Comparison of ENCODE assay signal across 23 cellular contexts in the genomic region with DNA sequence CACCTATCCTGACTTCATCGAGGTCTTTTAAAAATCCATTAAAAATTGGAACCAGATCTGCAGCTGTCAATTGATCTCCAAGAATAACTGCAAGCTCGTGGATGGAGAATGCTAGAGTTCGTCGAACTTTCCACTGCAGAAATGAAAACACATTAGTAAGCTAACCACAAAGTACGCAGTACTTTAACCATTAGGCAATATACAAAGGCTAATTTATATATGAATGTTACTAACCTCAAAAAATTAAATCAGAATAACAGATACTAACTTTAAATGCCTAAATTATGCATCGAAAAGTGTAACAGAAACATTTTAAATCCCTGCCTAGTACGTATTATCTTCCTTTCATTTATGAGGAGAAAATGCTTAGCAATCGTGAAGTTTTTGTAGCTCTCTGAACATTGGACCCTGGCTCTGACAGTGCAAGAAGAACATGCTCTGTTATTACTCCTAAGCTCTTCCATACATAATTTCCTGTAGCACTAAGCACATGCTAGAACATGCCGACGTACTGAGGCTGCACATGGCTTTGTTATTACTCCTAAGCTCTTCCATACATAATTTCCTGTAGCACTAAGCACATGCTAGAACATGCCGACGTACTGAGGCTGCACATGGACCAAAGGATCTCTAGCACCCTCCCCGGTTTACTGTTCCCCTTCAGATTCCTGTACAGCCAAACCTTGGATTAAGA.
"Had no signal": no experiment of that assay in that cellular context is flagged by ENCODE, and none has a peak within 500 bp of the region (broad histone marks: within the 10 kb centered on the region; RNA-seq: fewer than 3 reads in every experiment).

No MANE protein-coding gene starts in this region.

- H3K27me3 Mint-ChIP-seq: activated T-helper 17 cell treated with anti-CD3 and anti-CD28 coated beads, Interleukin-2, amount 50 U/mL, for 72 hours; naive thymus-derived CD8-positive, alpha-beta T cell; T-cell had no signal

- ATAC-seq: activated CD8-positive, alpha-beta T cell treated with anti-CD3 and anti-CD28 coated beads, Interleukin-2, amount 10 ng/mL, durations not matched to agents 7 days and 5 days; activated naive CD4-positive, alpha-beta T cell treated with anti-CD3 and anti-CD28 coated beads, Interleukin-2, amount 50 U/mL, for 72 hours; activated T-helper 17 cell treated with anti-CD3 and anti-CD28 coated beads, Interleukin-2, amount 50 U/mL, for 72 hours; left cardiac atrium; lower lobe of right lung; naive thymus-derived CD8-positive, alpha-beta T cell; T-cell had no signal

- H3K4me1 Mint-ChIP-seq: activated T-helper 17 cell treated with anti-CD3 and anti-CD28 coated beads, Interleukin-2, amount 50 U/mL, for 72 hours; mesothelial cell of epicardium; T-cell had no signal

- H2AFZ ChIP-seq: hepatocyte had no signal

- H3K27me3 ChIP-seq: ascending aorta, hepatocyte, ovary, upper lobe of left lung had no signal

- H3K9me3 ChIP-seq: ascending aorta, lower lobe of right lung, ovary, prostate gland had no signal

- H3K4me2 ChIP-seq: hepatocyte had no signal

- H3K4me3 Mint-ChIP-seq: activated CD8-positive, alpha-beta T cell treated with anti-CD3 and anti-CD28 coated beads, Interleukin-2, amount 10 ng/mL, durations not matched to agents 7 days and 5 days; activated T-helper 17 cell treated with anti-CD3 and anti-CD28 coated beads, Interleukin-2, amount 50 U/mL, for 72 hours; mesothelial cell of epicardium; naive thymus-derived CD8-positive, alpha-beta T cell; T-cell had no signal

- H3K9me3 Mint-ChIP-seq: activated naive CD4-positive, alpha-beta T cell treated with anti-CD3 and anti-CD28 coated beads, Interleukin-2, amount 50 U/mL, for 72 hours; activated T-helper 17 cell treated with anti-CD3 and anti-CD28 coated beads, Interleukin-2, amount 50 U/mL, for 72 hours had no signal

- H3K4me3 ChIP-seq: ascending aorta, coronary artery, hepatocyte, lower lobe of right lung, ovary, prostate gland, upper lobe of left lung had no signal

- H3K4me1 ChIP-seq: ascending aorta, lower lobe of right lung, prostate gland, upper lobe of left lung had no signal

- H3K27ac Mint-ChIP-seq: activated CD8-positive, alpha-beta T cell treated with anti-CD3 and anti-CD28 coated beads, Interleukin-2, amount 10 ng/mL, durations not matched to agents 7 days and 5 days; activated naive CD4-positive, alpha-beta T cell treated with anti-CD3 and anti-CD28 coated beads, Interleukin-2, amount 50 U/mL, for 72 hours; mesothelial cell of epicardium; T-cell had no signal

- DNase-seq: activated CD4-positive, alpha-beta T cell treated with anti-CD3 and anti-CD28 coated beads for 1 hour; activated CD4-positive, alpha-beta T cell treated with anti-CD3 and anti-CD28 coated beads, Interleukin-2, amount 50 U/mL, for 1 hour; activated CD8-positive, alpha-beta T cell treated with anti-CD3 and anti-CD28 coated beads, Interleukin-2, amount 10 ng/mL, durations not matched to agents 7 days and 5 days; activated T-cell treated with anti-CD3 and anti-CD28 coated beads, Interleukin-2, amount 50 U/mL, for 1 hour; cerebellar nuclear complex; foreskin melanocyte; glutamatergic neuron; left cardiac atrium; lower lobe of right lung; naive thymus-derived CD8-positive, alpha-beta T cell; ovary; stimulated activated CD4-positive, alpha-beta T cell treated with anti-CD3 and anti-CD28 coated beads, Interleukin-4, amount 100 ng/mL, for 24 hours; stimulated activated naive CD4-positive, alpha-beta T cell treated with Interleukin-2 at 50 U/mL for 16 hours; T-cell; T-helper 9 cell; upper lobe of left lung had no signal

- H3K36me3 ChIP-seq: ovary had no signal

- H3K27ac ChIP-seq: ascending aorta, coronary artery, hepatocyte, lower lobe of right lung, ovary, prostate gland, upper lobe of left lung had no signal
